Comparison of ENCODE assay signal across 14 cellular contexts in the genomic region with DNA sequence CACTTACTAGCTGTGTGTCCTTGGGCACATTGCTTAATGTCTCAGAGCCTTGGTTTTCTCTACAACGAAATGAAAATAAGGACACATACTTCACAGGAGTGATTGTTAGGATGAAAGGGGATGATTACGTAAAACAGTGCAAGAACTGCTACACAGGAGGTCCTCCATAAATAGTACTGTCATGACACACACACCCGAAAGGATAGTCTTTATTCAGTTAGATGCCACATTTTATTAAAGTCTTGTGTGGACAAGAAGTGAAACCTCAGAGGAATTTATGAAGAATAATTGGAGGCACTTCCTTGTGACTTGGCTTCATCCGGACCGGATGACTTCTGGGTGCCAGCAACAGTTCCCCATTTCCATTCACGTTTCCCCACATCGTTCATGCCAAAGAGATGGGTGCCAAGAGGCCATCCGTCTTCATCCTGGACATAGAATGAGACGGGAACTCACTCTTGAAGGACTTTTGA.
DNase-seq lines count a peak whose midpoint lies in the region; ATAC-seq, FAIRE-seq and TF ChIP-seq lines count a peak whose summit lies in the region.
"Had no signal": no experiment of that assay in that cellular context is flagged by ENCODE, and none has a peak within 500 bp of the region (broad histone marks: within the 10 kb centered on the region; RNA-seq: fewer than 3 reads in every experiment).

No MANE protein-coding gene starts in this region.

- 75 to 77% methylated on average over 9 of the region's 9 CpGs for WGBS in sigmoid colon, 2 donors

- CTCF ChIA-PET in PC-9 (lab: Charles Lee), result no interaction called here

- H3K79me2 ChIP-seq in PC-9 (ENCODE audit: low read depth), result no peaks in the 10 kb centered on the region; the same call in 1 of the 2 replicates

- H3K27me3 ChIP-seq in PC-9 (ENCODE audit: insufficient read depth, low read depth), result no peaks in the 10 kb centered on the region
- no peaks in the 10 kb centered on the region for H3K27me3 ChIP-seq in sigmoid colon
- H3K27me3 ChIP-seq: MG63, testis had no signal

- DNase-seq in GM03348 (ENCODE audit: low spot score) (peak; percentile 42), PC-9 (peak in 1 of 2 experiments; percentile 53), sigmoid colon (peak; percentile 52), frontal cortex (ENCODE audit: low spot score in 2 of 2) (no peak)
- DNase-seq: activated T-cell treated with anti-CD3 and anti-CD28 coated beads, Interleukin-2, amount 50 U/mL, for 1 hour; DMS79 treated with DMSO at 0.1 percent for 48 hours; MG63; testis had no signal

- peaks cover 53% of the 10 kb centered on the region for H3K4me1 Mint-ChIP-seq in dendritic cell treated with granulocyte-macrophage colony-stimulating factor and Interleukin-4, amounts not matched to agents 40 ng/mL and 50 ng/mL, for 4 days (ENCODE audit: low read depth)

- peak overlapping the region; percentile 66 for H3K27ac Mint-ChIP-seq in dendritic cell treated with granulocyte-macrophage colony-stimulating factor and Interleukin-4, amounts not matched to agents 40 ng/mL and 50 ng/mL, for 4 days

- POLR2A ChIA-PET in PC-9 (lab: Charles Lee; ENCODE audit: unreplicated experiment), result no interaction called here

- H3K4me1 ChIP-seq in PC-9 (replicated peaks; ENCODE audit: insufficient read depth), result peaks cover 49% of the 10 kb centered on the region
- no peaks in the 10 kb centered on the region for H3K4me1 ChIP-seq in sigmoid colon

- no peaks in the 10 kb centered on the region for H3K9me3 Mint-ChIP-seq in dendritic cell treated with granulocyte-macrophage colony-stimulating factor and Interleukin-4, amounts not matched to agents 40 ng/mL and 50 ng/mL, for 4 days

- no peak for FAIRE-seq in frontal cortex (lab: Jason Lieb, UNC)
- FAIRE-seq: endothelial cell of umbilical vein, GM18507 had no signal

- ATAC-seq in HG03354 (IDR thresholded peaks at IDR 0.05; ENCODE audit: poor library complexity, severe bottlenecking, unreplicated experiment) (no peak), GM21381 (IDR thresholded peaks at IDR 0.05; ENCODE audit: unreplicated experiment) (no peak)
- ATAC-seq: activated CD4-positive, CD25-positive, alpha-beta regulatory T cell treated with anti-CD3 and anti-CD28 coated beads, Interleukin-2, amount 50 U/mL, for 24 hours had no signal

- TF ChIP-seq POLR2A in sigmoid colon (IDR thresholded peaks at IDR 0.05), result no peak

- intact Hi-C loops in PC-9 (cut with micrococcal nuclease; ENCODE audit: unreplicated experiment) (no loop called here), sigmoid colon (cut with DNase I) (no loop called here)
- intact Hi-C loops in dendritic cell treated with granulocyte-macrophage colony-stimulating factor and Interleukin-4, amounts not matched to agents 40 ng/mL and 50 ng/mL, for 4 days (cut with micrococcal nuclease), result no loop called here

- no TSS peak for BruUV-seq in PC-9 (replicated peaks; lab: Mats Ljungman, UMichigan)

- H3K36me3 ChIP-seq in PC-9 (ENCODE audit: low read depth) (0 out of 2 replicates have a peak, but pooled peaks cover 7% of the 10 kb centered on the region), sigmoid colon (no peaks in the 10 kb centered on the region)

- TF ChIP-seq CTCF in PC-9 (conservative IDR thresholded peaks at IDR 0.05) (no peak), sigmoid colon (IDR thresholded peaks at IDR 0.05) (no peak)

- H4K20me1 ChIP-seq in PC-9 (ENCODE audit: insufficient read depth), result no peaks in the 10 kb centered on the region

- H3K27ac ChIP-seq in PC-9 (peak overlapping the region; percentile 68), sigmoid colon (no peak overlapping the region)
- H3K27ac ChIP-seq: testis had no signal

- no peaks in the 10 kb centered on the region for H3K9me2 ChIP-seq in PC-9 (ENCODE audit: insufficient read depth)

- H3K4me3 Mint-ChIP-seq in dendritic cell treated with granulocyte-macrophage colony-stimulating factor and Interleukin-4, amounts not matched to agents 40 ng/mL and 50 ng/mL, for 4 days, result peak overlapping the region; percentile 9

- H3F3A ChIP-seq in PC-9 (ENCODE audit: insufficient read depth, low read depth), result peaks cover 50% of the 10 kb centered on the region

- H3K27me3 Mint-ChIP-seq in dendritic cell treated with granulocyte-macrophage colony-stimulating factor and Interleukin-4, amounts not matched to agents 40 ng/mL and 50 ng/mL, for 4 days, result peaks cover 11% of the 10 kb centered on the region

- H3K36me3 Mint-ChIP-seq in dendritic cell treated with granulocyte-macrophage colony-stimulating factor and Interleukin-4, amounts not matched to agents 40 ng/mL and 50 ng/mL, for 4 days (ENCODE audit: low read depth), result no peaks in the 10 kb centered on the region

- TF ChIP-seq EP300 in sigmoid colon (IDR thresholded peaks at IDR 0.05), result no peak

- no peak overlapping the region for H3K4me3 ChIP-seq in PC-9
- no peak overlapping the region for H3K4me3 ChIP-seq in sigmoid colon
- H3K4me3 ChIP-seq: MG63, testis had no signal

- no peaks in the 10 kb centered on the region for H3K9me3 ChIP-seq in PC-9 (ENCODE audit: insufficient read depth, low read depth)
- H3K9me3 ChIP-seq in sigmoid colon, result no peaks in the 10 kb centered on the region
- H3K9me3 ChIP-seq: MG63, testis had no signal

- H2AFZ ChIP-seq in PC-9, result no peak overlapping the region

- H3K4me2 ChIP-seq in PC-9, result peak overlapping the region; percentile 15; the same call in 1 of the 2 replicates

Comparison
In these comparisons a context has a peak if more than half of its experiments do, and no peak if none do; other contexts are left out.
1. DNase-seq: peak in GM03348 (single experiment) and sigmoid colon (single experiment); none in frontal cortex (0 of 2).